Comparison of ENCODE assay signal across 13 cellular contexts in the genomic region with DNA sequence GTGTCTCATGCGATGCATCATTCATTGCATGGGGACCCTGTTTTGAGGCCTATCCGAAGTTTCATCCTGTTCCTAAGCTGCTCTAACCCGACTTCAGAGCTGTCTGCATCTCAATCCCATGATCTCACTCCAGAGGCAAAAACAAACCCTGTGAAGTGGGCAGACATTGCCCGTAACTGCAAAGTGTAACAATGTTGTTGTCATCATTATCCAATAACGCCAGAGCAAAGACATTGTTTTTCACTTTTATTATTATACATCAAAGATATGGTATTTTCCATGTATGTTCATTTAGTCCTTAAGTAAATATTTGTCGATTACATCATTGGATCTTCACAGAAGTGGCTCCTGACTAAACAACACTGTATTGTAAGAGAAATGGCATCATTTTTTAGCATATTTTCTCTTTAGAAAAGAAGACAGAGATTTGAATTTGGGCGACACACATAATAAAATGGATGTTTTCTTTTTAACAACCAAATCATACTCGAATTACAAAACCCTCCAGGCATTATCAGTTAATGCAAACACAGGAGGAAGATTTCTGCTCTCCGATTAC.
DNase-seq lines count a peak whose midpoint lies in the region; ATAC-seq and TF ChIP-seq lines count a peak whose summit lies in the region.
"Had no signal": no experiment of that assay in that cellular context is flagged by ENCODE, and none has a peak within 500 bp of the region (broad histone marks: within the 10 kb centered on the region; RNA-seq: fewer than 3 reads in every experiment).

No MANE protein-coding gene starts in this region.

- no peaks in the 10 kb centered on the region for H3K36me3 Mint-ChIP-seq in MCF 10A (ENCODE audit: insufficient read depth, unreplicated experiment)
- H3K36me3 Mint-ChIP-seq in progenitor cell of endocrine pancreas (ENCODE audit: insufficient read depth), result no peaks in the 10 kb centered on the region
- H3K36me3 Mint-ChIP-seq: immature natural killer cell had no signal

- TF ChIP-seq CTCF in MCF 10A (IDR thresholded peaks at IDR 0.05; ENCODE audit: unreplicated experiment), result no peak
- TF ChIP-seq CTCF in brain microvascular endothelial cell (IDR thresholded peaks at IDR 0.05; ENCODE audit: low read depth, low read length, missing control alignments), result no peak
- TF ChIP-seq CTCF in lung (IDR thresholded peaks at IDR 0.05; ENCODE audit: control extremely low read depth, extremely low read depth), result no peak
- TF ChIP-seq CTCF in GM10266 (IDR thresholded peaks at IDR 0.05; ENCODE audit: control insufficient read depth, insufficient read depth, low read depth, missing control alignments), result no peak
- TF ChIP-seq CTCF in progenitor cell of endocrine pancreas (IDR thresholded peaks at IDR 0.05; ENCODE audit: unreplicated experiment), result no peak

- no peak overlapping the region for H3K27ac Mint-ChIP-seq in MCF 10A (ENCODE audit: low read depth, unreplicated experiment)
- H3K27ac Mint-ChIP-seq in progenitor cell of endocrine pancreas, result no peak overlapping the region
- H3K27ac Mint-ChIP-seq: activated naive CD4-positive, alpha-beta T cell treated with anti-CD3 and anti-CD28 coated beads for 36 hours; B cell; immature natural killer cell had no signal

- peak; percentile 23 to 28 for DNase-seq in T47D (ENCODE audit: low read depth in 1 of 2, low spot score in 1 of 2)
- DNase-seq in MCF 10A (ENCODE audit: unreplicated experiment), result no peak
- DNase-seq in brain microvascular endothelial cell, result peak; percentile 46
- DNase-seq in lung (ENCODE audit: low spot score), result peak; percentile 23
- no peak for DNase-seq in HuH-7.5 (ENCODE audit: low spot score)
- DNase-seq in GM10266 (ENCODE audit: extremely low spot score), result no peak
- DNase-seq in progenitor cell of endocrine pancreas (ENCODE audit: low spot score, unreplicated experiment), result no peak
- DNase-seq: immature natural killer cell; NCI-H1436 treated with DMSO at 0.1 percent for 48 hours; stimulated activated CD4-positive, alpha-beta T cell treated with anti-CD3 and anti-CD28 coated beads, Interleukin-4, amount 100 ng/mL, for 1 hour had no signal

- H3K4me3 ChIP-seq in brain microvascular endothelial cell (ENCODE audit: low read depth, low read length) (no peak overlapping the region), lung (no peak overlapping the region)

- H3K27me3 ChIP-seq in brain microvascular endothelial cell (replicated peaks), result no peaks in the 10 kb centered on the region
- no peaks in the 10 kb centered on the region for H3K27me3 ChIP-seq in lung (ENCODE audit: control insufficient read depth, insufficient read depth)

- H3K27me3 Mint-ChIP-seq in MCF 10A (ENCODE audit: insufficient read depth, unreplicated experiment), result no peaks in the 10 kb centered on the region
- no peaks in the 10 kb centered on the region for H3K27me3 Mint-ChIP-seq in progenitor cell of endocrine pancreas
- H3K27me3 Mint-ChIP-seq: B cell had no signal

- BruUV-seq in MCF 10A (replicated peaks; lab: Mats Ljungman, UMichigan), result no TSS peak

- intact Hi-C loops in MCF 10A (cut with micrococcal nuclease), result no loop called here

- no peaks in the 10 kb centered on the region for H3K9me3 Mint-ChIP-seq in MCF 10A (ENCODE audit: unreplicated experiment)
- H3K9me3 Mint-ChIP-seq in progenitor cell of endocrine pancreas (ENCODE audit: low read depth), result no peaks in the 10 kb centered on the region
- H3K9me3 Mint-ChIP-seq: activated naive CD4-positive, alpha-beta T cell treated with anti-CD3 and anti-CD28 coated beads for 36 hours; immature natural killer cell had no signal

- H3K9me3 ChIP-seq in lung (ENCODE audit: control insufficient read depth in 2 of 2, insufficient read depth in 1 of 2, low read length in 1 of 2), result no peaks in the 10 kb centered on the region

- peaks cover 19% of the 10 kb centered on the region for H3K4me1 Mint-ChIP-seq in MCF 10A (ENCODE audit: insufficient read depth, unreplicated experiment)
- no peaks in the 10 kb centered on the region for H3K4me1 Mint-ChIP-seq in progenitor cell of endocrine pancreas (ENCODE audit: low read depth)
- H3K4me1 Mint-ChIP-seq: B cell, immature natural killer cell had no signal

- WGBS in lung, 2 donors, result 66 to 83% methylated on average over 9 of the region's 9 CpGs

- no peak for ATAC-seq in lung (ENCODE audit: insufficient read depth, low FRiP score)
- ATAC-seq in HG02763 (IDR thresholded peaks at IDR 0.05; ENCODE audit: unreplicated experiment), result no peak

- in situ Hi-C loops in T47D (cut with HindIII; ENCODE audit: low pct_unique_long_range_greater_than_20kb, low sequenced_read_pairs), result no loop called here
- in situ Hi-C loops in brain microvascular endothelial cell (cut with HindIII; ENCODE audit: low pct_ligation_motif_present, low sequenced_read_pairs), result no loop called here

- CTCF ChIA-PET in MCF 10A (lab: Yijun Ruan, JAX), result interaction anchor here (0.5 to 1.0 kb wide), 2 partner anchors 62 to 690 kb away, joined by 3 read pairs; no protein-coding TSS in a partner anchor

- H3K36me3 ChIP-seq in brain microvascular endothelial cell (replicated peaks), result no peaks in the 10 kb centered on the region
- H3K36me3 ChIP-seq in lung (ENCODE audit: control insufficient read depth in 2 of 2, insufficient read depth in 2 of 2, low read length in 2 of 2), result no peaks in the 10 kb centered on the region

- H3K27ac ChIP-seq in brain microvascular endothelial cell (peak overlapping the region; percentile 92), lung (ENCODE audit: low read depth in 1 of 2, low read length in 1 of 2) (peak overlapping the region in 1 of 2 donors; percentile 57)

- H3K4me1 ChIP-seq in lung (ENCODE audit: control insufficient read depth in 2 of 2, insufficient read depth in 2 of 2, low read length in 2 of 2), result peaks cover 0 to 3% of the 10 kb centered on the region in 2 donors

- POLR2A ChIA-PET in MCF 10A (lab: Yijun Ruan, JAX), result no interaction called here

- H3K4me3 Mint-ChIP-seq in MCF 10A (ENCODE audit: unreplicated experiment) (no peak overlapping the region), progenitor cell of endocrine pancreas (ENCODE audit: low read depth) (no peak overlapping the region)
- H3K4me3 Mint-ChIP-seq: activated naive CD4-positive, alpha-beta T cell treated with anti-CD3 and anti-CD28 coated beads for 36 hours; B cell; immature natural killer cell had no signal

Comparison
In these comparisons a context has a peak if more than half of its experiments do, and no peak if none do; other contexts are left out.
1. DNase-seq: peak in T47D (2 of 2), brain microvascular endothelial cell (single experiment) and lung (single experiment); none in MCF 10A (single experiment), HuH-7.5 (single experiment), GM10266 (single experiment) and progenitor cell of endocrine pancreas (single experiment).